ENCODE assay signal across 24 cellular contexts in genomic region chr22:19039448-19039780, GRCh38.
"Had no signal": no experiment of that assay in that cellular context is flagged by ENCODE, and none has a peak within 500 bp of the region (broad histone marks: within the 10 kb centered on the region; RNA-seq: fewer than 3 reads in every experiment).

No MANE protein-coding gene starts in this region.

- H3K9ac ChIP-seq: SK-N-SH had no signal

- H3K9me3 ChIP-seq: adrenal gland, breast epithelium, SJCRH30, SK-N-SH had no signal

- H3K4me3 ChIP-seq: adrenal gland, breast epithelium, SJCRH30 had no signal

- ATAC-seq: activated CD4-positive, CD25-positive, alpha-beta regulatory T cell treated with anti-CD3 and anti-CD28 coated beads, Interleukin-2, amount 50 U/mL, for 24 hours; activated CD8-positive, alpha-beta T cell treated with anti-CD3 and anti-CD28 coated beads for 36 hours; Panc1 had no signal

- H3K27ac ChIP-seq: adrenal gland, breast epithelium, SJCRH30 had no signal

- DNase-seq: activated CD4-positive, alpha-beta T cell treated with anti-CD3 and anti-CD28 coated beads for 4 hours; activated CD8-positive, alpha-beta memory T cell treated with anti-CD3 and anti-CD28 coated beads, Interleukin-2, amount 50 U/mL, for 4 hours; activated CD8-positive, alpha-beta T cell treated with anti-CD3 and anti-CD28 coated beads for 36 hours; activated effector memory CD4-positive, alpha-beta T cell treated with Interleukin-2 at 50 U/mL for 16 hours; activated naive CD4-positive, alpha-beta T cell treated with Interleukin-2 at 50 U/mL for 16 hours; anterior cingulate cortex; caudate nucleus; MM.1S; NCI-H1105; NCI-H1436; NCI-H187; NCI-H2081; NCI-H510A treated with DMSO at 0.1 percent for 48 hours; NCI-H69; NK-92 treated with Interleukin-12 subunit alpha and Interleukin-12 subunit beta, amount 100 ng/mL, for 24 hours; OCI-M1; Right ventricle myocardium superior; RPMI8226; SJCRH30; SK-N-SH had no signal

- H3K4me1 ChIP-seq: breast epithelium, SJCRH30 had no signal

- H3K27me3 ChIP-seq: adrenal gland, breast epithelium, SJCRH30 had no signal

- H3K36me3 ChIP-seq: SJCRH30 had no signal
